In genomic region chr2:23423873-23424680, GRCh38 we compare ENCODE assay signal across 22 cellular contexts. TPM values are rescaled to one million over a fixed set of nuclear protein-coding genes. Genes with fewer than 3 reads are reported as not detected.
DNase-seq lines count a peak whose midpoint lies in the region; ATAC-seq, FAIRE-seq and TF ChIP-seq lines count a peak whose summit lies in the region.
"Had no signal": no experiment of that assay in that cellular context is flagged by ENCODE, and none has a peak within 500 bp of the region (broad histone marks: within the 10 kb centered on the region; RNA-seq: fewer than 3 reads in every experiment).

No MANE protein-coding gene starts in this region.

- H2AFZ ChIP-seq in K562 (ENCODE audit: low read depth, low read length) = no peak overlapping the region

- no peaks in the 10 kb centered on the region for H3K9me3 Mint-ChIP-seq in activated CD8-positive, alpha-beta memory T cell treated with anti-CD3 and anti-CD28 coated beads, Interleukin-2, amount 10 ng/mL, durations not matched to agents 7 days and 5 days (ENCODE audit: low read depth)
- H3K9me3 Mint-ChIP-seq: activated naive CD8-positive, alpha-beta T cell treated with anti-CD3 and anti-CD28 coated beads, Interleukin-2, amount 50 U/mL, for 24 hours; CD8-positive, alpha-beta T cell; natural killer cell had no signal

- no peaks in the 10 kb centered on the region; the same call in 1 of the 2 replicates for H3K9me3 ChIP-seq in K562 (replicated peaks; ENCODE audit: control insufficient read depth, insufficient read depth, low read depth, low read length)
- H3K9me3 ChIP-seq in transverse colon = no peaks in the 10 kb centered on the region
- H3K9me3 ChIP-seq: heart right ventricle, left lung, uterus had no signal

- H3K36me3 Mint-ChIP-seq in activated CD8-positive, alpha-beta memory T cell treated with anti-CD3 and anti-CD28 coated beads, Interleukin-2, amount 10 ng/mL, durations not matched to agents 7 days and 5 days = no peaks in the 10 kb centered on the region
- H3K36me3 Mint-ChIP-seq: CD8-positive, alpha-beta T cell; natural killer cell had no signal

- H3K9ac ChIP-seq in K562 (ENCODE audit: insufficient read depth in 1 of 2, low read depth in 2 of 2, low read length in 2 of 2) = no peak overlapping the region

- 3% methylated on average over 16 of the region's 16 CpGs for WGBS in K562 (ENCODE audit: insufficient coverage, low coverage, missing lambda C conversion rate)
- 89 to 90% methylated on average over 16 of the region's 16 CpGs for WGBS in lower leg skin, 2 donors
- 74 to 80% methylated on average over 12 to 16 of the region's 16 CpGs for WGBS in transverse colon (ENCODE audit: low coverage in 1 of 2), 2 donors

- FAIRE-seq in K562 (lab: Jason Lieb, UNC) = no peak

- intact Hi-C loops in K562 (cut with micrococcal nuclease) (no loop called here), lower leg skin (cut with DNase I; ENCODE audit: low total_unique reads) (no loop called here), transverse colon (cut with DNase I; ENCODE audit: low total_unique reads) (no loop called here)

- DNase-seq in activated CD8-positive, alpha-beta memory T cell treated with anti-CD3 and anti-CD28 coated beads, Interleukin-2, amount 10 ng/mL, durations not matched to agents 7 days and 5 days = peak; percentile 27
- no peak for DNase-seq in activated CD8-positive, alpha-beta memory T cell treated with anti-CD3 and anti-CD28 coated beads for 24 hours
- DNase-seq in K562 (ENCODE audit: extremely low read depth in 1 of 4, low spot score in 3 of 4) (no peak), lower leg skin (ENCODE audit: low spot score in 2 of 2) (peak; percentile 9 to 37), transverse colon (no peak), occipital lobe (lab: John Stamatoyannopoulos, UW) (no peak), EL (no peak), mucosa of gallbladder (ENCODE audit: low spot score) (no peak)
- DNase-seq: activated gamma-delta T cell treated with Interleukin-2 at 50 U/mL for 16 hours; activated naive CD8-positive, alpha-beta T cell treated with anti-CD3 and anti-CD28 coated beads, Interleukin-2, amount 50 U/mL, for 24 hours; activated T-cell treated with anti-CD3 and anti-CD28 coated beads, Interleukin-2, amount 50 U/mL, for 1 hour; CD8-positive, alpha-beta T cell; cerebellar nuclear complex; heart right ventricle; left lung; natural killer cell; NCI-H2081; NCI-H226; NCI-H748 treated with DMSO at 0.1 percent for 48 hours; stimulated activated CD4-positive, alpha-beta T cell treated with anti-CD3 and anti-CD28 coated beads, Interleukin-1b, Interleukin-23, amount 100 ng/mL, for 48 hours; uterus had no signal

- H3K27me3 ChIP-seq in K562 (ENCODE audit: control insufficient read depth in 2 of 2, insufficient read depth in 2 of 2, low read length in 2 of 2) = peaks cover 18 to 75% of the 10 kb centered on the region in 2 experiments
- H3K27me3 ChIP-seq in transverse colon = no peaks in the 10 kb centered on the region
- H3K27me3 ChIP-seq: heart right ventricle, left lung, uterus had no signal

- BruUV-seq in K562 (replicated peaks; lab: Mats Ljungman, UMichigan) = no TSS peak

- CTCF ChIA-PET in activated CD8-positive, alpha-beta memory T cell treated with anti-CD3 and anti-CD28 coated beads, Interleukin-2, amount 10 ng/mL, durations not matched to agents 7 days and 5 days (lab: Charles Lee) = no interaction called here
- CTCF ChIA-PET in K562 (lab: Yijun Ruan, JAX; ENCODE audit: low intra/inter-chr PET ratio) = no interaction called here

- no peak overlapping the region for H3K27ac ChIP-seq in K562 (ENCODE audit: extremely low read depth, low read depth, low read length)
- peak overlapping the region in 3 of 4 donors; percentile 20 to 81 (median 51) for H3K27ac ChIP-seq in transverse colon
- H3K27ac ChIP-seq: heart right ventricle, left lung, uterus had no signal

- no peak for TF ChIP-seq POLR2A in K562 (conservative IDR thresholded peaks at IDR 0.05)
- no peak for TF ChIP-seq POLR2A in lower leg skin (IDR thresholded peaks at IDR 0.05)
- TF ChIP-seq POLR2A in transverse colon (IDR thresholded peaks at IDR 0.05) = no peak

- no peak overlapping the region for H3K4me3 Mint-ChIP-seq in activated CD8-positive, alpha-beta memory T cell treated with anti-CD3 and anti-CD28 coated beads, Interleukin-2, amount 10 ng/mL, durations not matched to agents 7 days and 5 days
- H3K4me3 Mint-ChIP-seq: activated naive CD8-positive, alpha-beta T cell treated with anti-CD3 and anti-CD28 coated beads, Interleukin-2, amount 50 U/mL, for 24 hours; CD8-positive, alpha-beta T cell; natural killer cell had no signal

- H3K4me1 ChIP-seq in K562 (replicated peaks in 1 of 2; ENCODE audit: control insufficient read depth in 2 of 2, insufficient read depth in 2 of 2, low read length in 2 of 2) (peaks cover 4 to 12% of the 10 kb centered on the region in 2 experiments; a peak in 4 of 5 replicates), transverse colon (peaks cover 17 to 42% (median 22%) of the 10 kb centered on the region in 4 donors)

- H3K27me3 Mint-ChIP-seq in activated CD8-positive, alpha-beta memory T cell treated with anti-CD3 and anti-CD28 coated beads, Interleukin-2, amount 10 ng/mL, durations not matched to agents 7 days and 5 days = no peaks in the 10 kb centered on the region

- TF ChIP-seq CTCF in K562 (IDR thresholded peaks at IDR 0.05 in 2 of 3, conservative IDR thresholded peaks at IDR 0.05 in 1 of 3; ENCODE audit: insufficient read depth in 2 of 3, low read depth in 1 of 3, low read length in 3 of 3) (no peak), lower leg skin (IDR thresholded peaks at IDR 0.05) (no peak), transverse colon (IDR thresholded peaks at IDR 0.05) (no peak)

- no peaks in the 10 kb centered on the region for H3K79me2 ChIP-seq in K562 (ENCODE audit: control insufficient read depth, insufficient read depth, low read length)

- POLR2A ChIA-PET in K562 (lab: Yijun Ruan, JAX) = interaction anchor here (0.6 to 0.8 kb wide), 2 partner anchors 10 to 239 kb away, joined by 3 read pairs; no protein-coding TSS in a partner anchor

- no peak overlapping the region for H3K27ac Mint-ChIP-seq in activated CD8-positive, alpha-beta memory T cell treated with anti-CD3 and anti-CD28 coated beads, Interleukin-2, amount 10 ng/mL, durations not matched to agents 7 days and 5 days
- H3K27ac Mint-ChIP-seq: activated naive CD8-positive, alpha-beta T cell treated with anti-CD3 and anti-CD28 coated beads, Interleukin-2, amount 50 U/mL, for 24 hours; CD8-positive, alpha-beta T cell; natural killer cell had no signal

- no peak for ATAC-seq in activated CD8-positive, alpha-beta memory T cell treated with anti-CD3 and anti-CD28 coated beads, Interleukin-2, amount 10 ng/mL, durations not matched to agents 7 days and 5 days
- ATAC-seq in K562 = no peak
- ATAC-seq: activated naive CD8-positive, alpha-beta T cell treated with anti-CD3 and anti-CD28 coated beads, Interleukin-2, amount 50 U/mL, for 24 hours; CD8-positive, alpha-beta T cell; heart right ventricle; left lung; natural killer cell; SK-N-SH treated with all-trans-retinoic acid at 6 μM for 48 hours had no signal

- TF ChIP-seq EP300 in K562 (IDR thresholded peaks at IDR 0.05; ENCODE audit: low read length) (no peak), transverse colon (IDR thresholded peaks at IDR 0.05; ENCODE audit: low read depth) (no peak)

- no peaks in the 10 kb centered on the region for H3K4me1 Mint-ChIP-seq in activated CD8-positive, alpha-beta memory T cell treated with anti-CD3 and anti-CD28 coated beads, Interleukin-2, amount 10 ng/mL, durations not matched to agents 7 days and 5 days
- H3K4me1 Mint-ChIP-seq: activated naive CD8-positive, alpha-beta T cell treated with anti-CD3 and anti-CD28 coated beads, Interleukin-2, amount 50 U/mL, for 24 hours; natural killer cell had no signal

- H3K9me1 ChIP-seq in K562 (ENCODE audit: control insufficient read depth, insufficient read depth, low read length) = no peaks in the 10 kb centered on the region

- in situ Hi-C loops in K562 (cut with MboI) (no loop called here), transverse colon (cut with MboI; ENCODE audit: low pct_ligation_motif_present in 1 of 4, low pct_unique_long_range_greater_than_20kb in 1 of 4, low sequenced_read_pairs in 3 of 4) (no loop called here)

- TF ChIP-seq RAD21 in K562 (CRISPR knock-in tag; conservative IDR thresholded peaks at IDR 0.05 in 1 of 2, IDR thresholded peaks at IDR 0.05 in 1 of 2) = no peak

- H4K20me1 ChIP-seq in K562 (replicated peaks; ENCODE audit: control insufficient read depth, insufficient read depth, low read length) = no peaks in the 10 kb centered on the region

- no peak overlapping the region for H3K4me2 ChIP-seq in K562 (ENCODE audit: insufficient read depth, low read length)

- H3K4me3 ChIP-seq in K562 = no peak overlapping the region
- H3K4me3 ChIP-seq in lower leg skin (ENCODE audit: low read depth, poor library complexity, severe bottlenecking) = no peak overlapping the region
- H3K4me3 ChIP-seq in transverse colon = no peak overlapping the region
- H3K4me3 ChIP-seq: heart right ventricle, left lung, uterus had no signal

- H3K36me3 ChIP-seq in K562 (ENCODE audit: control insufficient read depth, insufficient read depth, low read length) (no peaks in the 10 kb centered on the region), transverse colon (no peaks in the 10 kb centered on the region)
- H3K36me3 ChIP-seq: heart right ventricle, left lung, uterus had no signal

RNA-seq across cellular contexts. Expression of gene KLHL29, which starts 39.1 kb away (rescaled TPM):
- total RNA-seq in activated CD8-positive, alpha-beta memory T cell treated with anti-CD3 and anti-CD28 coated beads, Interleukin-2, amount 10 ng/mL, durations not matched to agents 7 days and 5 days = under 1 TPM; 0.09 to 0.12 TPM
- 0.14 and 0.16 TPM in 2 replicates for total RNA-seq in K562 (2011; cell fraction: chromatin; rRNA removed; ENCODE audit: low replicate concordance)
- 0.13 TPM in 1 of 2 replicates, not detected in the other for total RNA-seq in K562 (2011; cell fraction: nucleolus; rRNA removed)
- total RNA-seq in K562 (2011; cell fraction: nucleoplasm; rRNA removed) = 0.15 TPM in 1 of 2 replicates, not detected in the other
- total RNA-seq in K562 (2014; rRNA removed) (0.12 and 0.14 TPM in 2 replicates), K562 (2014; rRNA removed; fragmentation: Illumina TruSeq; extraction: Trizol) (0.07 and 0.13 TPM in 2 replicates), K562 (2015; rRNA removed; fragmentation: Illumina TruSeq; extraction: Trizol) (0.04 and 0.07 TPM in 2 replicates), K562 (2021) (0.20 and 0.31 TPM in 2 replicates), lower leg skin (10 to 100 TPM; 10.1 to 27.3 (median 15.7) TPM), transverse colon (10 to 100 TPM in 1 of 4 donors, 1 to 10 TPM in 3; 3.3 to 16.5 (median 5.8) TPM), occipital lobe (8.4 TPM), mucosa of gallbladder (22.3 TPM)
- polyA plus RNA-seq in K562 (2011; rRNA removed) (0.03 TPM in 2 replicates), K562 (2014; fragmentation: Illumina TruSeq; extraction: Trizol) (0.12 and 0.16 TPM in 2 replicates), K562 (2014; fragmentation: Nextera tagmentation; extraction: Ambion mirVana) (under 1 TPM in 1 of 2 experiments, not detected in 1; 0.03 TPM), K562 (2014; rRNA removed) (0.08 and 0.18 TPM in 2 replicates)
- polyA plus RNA-seq in K562 (2011; cell fraction: cytosol; rRNA removed) = 0.01 and 0.03 TPM in 2 replicates
- 0.04 and 0.08 TPM in 2 replicates for polyA plus RNA-seq in K562 (2011; cell fraction: nucleus; rRNA removed)
- 0.23 and 2.7 TPM in 2 replicates for polyA plus RNA-seq in K562 (2012)
- not detected in 2 replicates for polyA minus RNA-seq in K562 (2011; rRNA and poly(A)+ RNA removed)
- not detected in 2 replicates for polyA minus RNA-seq in K562 (2011; cell fraction: cytosol; rRNA and poly(A)+ RNA removed)
- not detected in 2 replicates for polyA minus RNA-seq in K562 (2011; cell fraction: nucleus; rRNA and poly(A)+ RNA removed)

Comparison
In these comparisons a context has a peak if more than half of its experiments do, and no peak if none do; other contexts are left out.
1. DNase-seq: peak in activated CD8-positive, alpha-beta memory T cell treated with anti-CD3 and anti-CD28 coated beads, Interleukin-2, amount 10 ng/mL, durations not matched to agents 7 days and 5 days (single experiment) and lower leg skin (2 of 2); none in activated CD8-positive, alpha-beta memory T cell treated with anti-CD3 and anti-CD28 coated beads for 24 hours (single experiment), K562 (0 of 4), transverse colon (single experiment), occipital lobe (single experiment), EL (single experiment) and mucosa of gallbladder (single experiment).